8 cellular contexts compared by ENCODE assay signal in the genomic region with DNA sequence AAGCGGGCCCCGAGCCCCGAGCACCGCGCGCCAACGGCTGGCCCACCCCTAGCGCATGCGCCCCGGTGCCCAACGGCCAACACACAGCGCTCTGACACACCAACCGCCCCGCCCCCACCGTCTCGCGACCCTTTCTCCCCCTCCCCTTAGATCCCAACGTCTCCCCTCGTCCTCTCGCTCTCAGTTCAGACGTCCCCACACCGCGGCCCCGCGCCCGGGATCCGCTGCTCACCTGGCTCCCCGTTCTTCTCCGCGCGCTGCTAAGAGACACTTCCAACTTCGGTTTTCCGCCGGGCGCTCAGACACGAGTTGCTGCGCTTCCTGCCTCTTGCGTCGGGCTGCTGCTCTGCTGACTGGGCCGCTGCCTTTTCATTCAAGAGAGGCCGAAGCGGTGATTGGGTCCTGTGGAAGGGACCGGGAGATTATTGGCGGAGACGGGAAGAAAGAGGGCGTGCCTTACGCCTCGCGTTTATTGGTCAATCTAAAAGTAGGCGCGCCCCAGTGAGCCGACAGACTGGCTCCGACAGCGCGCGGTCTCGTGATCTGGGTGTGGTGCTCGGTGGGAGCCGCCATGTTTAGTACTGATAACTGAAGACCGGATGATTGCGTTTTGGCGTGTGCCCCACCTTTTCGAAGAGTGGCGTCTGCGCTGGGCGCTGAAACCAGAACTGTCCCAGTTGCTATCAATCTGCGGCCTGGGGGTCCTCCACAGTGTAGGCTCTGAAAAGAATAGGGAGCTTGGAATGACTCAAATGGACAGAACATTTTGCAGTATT. TPM values are rescaled to one million over a fixed set of nuclear protein-coding genes. Genes with fewer than 3 reads are reported as not detected.
DNase-seq lines count a peak whose midpoint lies in the region; ATAC-seq, FAIRE-seq and TF ChIP-seq lines count a peak whose summit lies in the region.

A gene (minus strand): TSS at position 304 of the 776 bp plus-strand sequence. CDS start 6,121 bp downstream, outside the sequence.

- H3K4me3 ChIP-seq in WERI-Rb-1 (ENCODE audit: low read depth, low read length) (peak within 1 kb of the TSS; percentile 99), mammary epithelial cell (replicated peaks in 1 of 3; ENCODE audit: insufficient read depth in 1 of 3, low read depth in 2 of 3, low read length in 3 of 3) (peak within 1 kb of the TSS; percentile 80 to 98 (median 94)), small intestine (ENCODE audit: low read depth in 1 of 2, low read length in 2 of 2) (peak within 1 kb of the TSS; percentile 93 to 97)

- no TSS peak for BruUV-seq in mammary epithelial cell (replicated peaks; lab: Mats Ljungman, UMichigan)

- H4K20me1 ChIP-seq in mammary epithelial cell (ENCODE audit: insufficient read depth, low read length): peaks cover 2% of the 10 kb centered on the region

- H3K79me2 ChIP-seq in mammary epithelial cell (ENCODE audit: insufficient read depth, low read length): peaks cover 49% of the 10 kb centered on the region

- DNase-seq in ACHN (peak; percentile 98), NCI-H2227 (lab: John Stamatoyannopoulos, UW; ENCODE audit: unreplicated experiment) (peak; percentile 98), WERI-Rb-1 (peak; percentile 99), mammary epithelial cell (peak; percentile 99), iPS-NIHi11 (ENCODE audit: low spot score) (peak; percentile 97), small intestine (peak; percentile 100)

- peak within 1 kb of the TSS; percentile 91 for H2AFZ ChIP-seq in mammary epithelial cell (ENCODE audit: low read depth, low read length)

- no peaks in the 10 kb centered on the region for H3K27me3 ChIP-seq in WERI-Rb-1 (ENCODE audit: insufficient read depth, low read depth, severe bottlenecking)
- H3K27me3 ChIP-seq in mammary epithelial cell (ENCODE audit: insufficient read depth, low read length): no peaks in the 10 kb centered on the region
- no peaks in the 10 kb centered on the region for H3K27me3 ChIP-seq in small intestine (ENCODE audit: control insufficient read depth in 2 of 2, insufficient read depth in 2 of 2, low read length in 2 of 2)

- peak within 1 kb of the TSS; percentile 88 for H3K4me2 ChIP-seq in mammary epithelial cell (ENCODE audit: insufficient read depth, low read depth, low read length)

- ATAC-seq in GM18873 (IDR thresholded peaks at IDR 0.05; ENCODE audit: low FRiP score, unreplicated experiment) (peak; percentile 81), HG03139 (IDR thresholded peaks at IDR 0.05; ENCODE audit: unreplicated experiment) (peak; percentile 78)

- H3K36me3 ChIP-seq in WERI-Rb-1 (peaks cover 38% of the 10 kb centered on the region), mammary epithelial cell (ENCODE audit: insufficient read depth, low read length) (peaks cover 3% of the 10 kb centered on the region), small intestine (ENCODE audit: control insufficient read depth in 2 of 2, insufficient read depth in 2 of 2, low read length in 2 of 2) (no peaks in the 10 kb centered on the region)

- H3K4me1 ChIP-seq in mammary epithelial cell (ENCODE audit: insufficient read depth, low read length): peaks cover 17% of the 10 kb centered on the region
- H3K4me1 ChIP-seq in small intestine (ENCODE audit: control insufficient read depth in 2 of 2, insufficient read depth in 1 of 2, low read depth in 1 of 2, low read length in 1 of 2): peaks cover 0 to 5% of the 10 kb centered on the region in 2 donors

- intact Hi-C loops in mammary epithelial cell (cut with micrococcal nuclease): loop anchor here (2.0 kb wide), 1 partner anchor 98 kb away; no protein-coding TSS in a partner anchor

- H3K9ac ChIP-seq in mammary epithelial cell (ENCODE audit: insufficient read depth, low read length): peak within 1 kb of the TSS; percentile 91

- no peak for FAIRE-seq in small intestine (lab: Jason Lieb, UNC)

- H3K9me3 ChIP-seq in WERI-Rb-1 (ENCODE audit: severe bottlenecking): peaks cover 3% of the 10 kb centered on the region
- H3K9me3 ChIP-seq in mammary epithelial cell (replicated peaks; ENCODE audit: insufficient read depth, low read length): no peaks in the 10 kb centered on the region
- no peaks in the 10 kb centered on the region for H3K9me3 ChIP-seq in small intestine (ENCODE audit: control insufficient read depth, low read depth)

- TF ChIP-seq CTCF in WERI-Rb-1 (IDR thresholded peaks at IDR 0.05; ENCODE audit: low read depth, low read length) (no peak), mammary epithelial cell (conservative IDR thresholded peaks at IDR 0.05 in 1 of 2, IDR thresholded peaks at IDR 0.05 in 1 of 2; ENCODE audit: extremely low read depth in 1 of 2, insufficient read depth in 1 of 2, low read depth in 1 of 2, low read length in 2 of 2) (no peak)

- in situ Hi-C loops in ACHN (cut with HindIII; ENCODE audit: low pct_ligation_motif_present, low pct_unique_long_range_greater_than_20kb, low sequenced_read_pairs): no loop called here
- in situ Hi-C loops in mammary epithelial cell (cut with MboI; ENCODE audit: low sequenced_read_pairs in 2 of 2): loop anchor here in 1 of 2 donors (25.0 kb wide), 1 partner anchor 532 kb away; a partner anchor contains a TSS

- dilution Hi-C loops in mammary epithelial cell (cut with HindIII; ENCODE audit: low sequenced_read_pairs): no loop called here

- CTCF ChIA-PET in mammary epithelial cell (lab: Charles Lee; ENCODE audit: low non-redundant PET): no interaction called here

- WGBS in mammary epithelial cell (ENCODE audit: low coverage, missing lambda C conversion rate): 1% methylated on average over 29 of the region's 67 CpGs
- WGBS in small intestine, 3 donors: 0 to 1% (median 1%) methylated on average over 63 to 67 of the region's 67 CpGs

- H3K27ac ChIP-seq in WERI-Rb-1 (peak within 1 kb of the TSS; percentile 97), mammary epithelial cell (ENCODE audit: insufficient read depth, low read depth, low read length) (peak within 1 kb of the TSS; percentile 80), small intestine (ENCODE audit: low read depth in 1 of 2, low read length in 1 of 2) (peak within 1 kb of the TSS; percentile 92 to 96)

RNA-seq across cellular contexts. Expression of the gene that starts here (rescaled TPM):
- total RNA-seq in mammary epithelial cell: 10 to 100 TPM; 34.0 to 74.4 TPM
- polyA plus RNA-seq in mammary epithelial cell (108 TPM), small intestine (100 to 1,000 TPM; 110 to 139 (median 139) TPM)
- polyA minus RNA-seq in mammary epithelial cell: 67.1 TPM

Comparison
In these comparisons a context has a peak if more than half of its experiments do, and no peak if none do; other contexts are left out.
1. Peak in every context shown above with its lines: DNase-seq, ATAC-seq, H3K4me3 ChIP-seq and H3K27ac ChIP-seq.